In the genomic region with DNA sequence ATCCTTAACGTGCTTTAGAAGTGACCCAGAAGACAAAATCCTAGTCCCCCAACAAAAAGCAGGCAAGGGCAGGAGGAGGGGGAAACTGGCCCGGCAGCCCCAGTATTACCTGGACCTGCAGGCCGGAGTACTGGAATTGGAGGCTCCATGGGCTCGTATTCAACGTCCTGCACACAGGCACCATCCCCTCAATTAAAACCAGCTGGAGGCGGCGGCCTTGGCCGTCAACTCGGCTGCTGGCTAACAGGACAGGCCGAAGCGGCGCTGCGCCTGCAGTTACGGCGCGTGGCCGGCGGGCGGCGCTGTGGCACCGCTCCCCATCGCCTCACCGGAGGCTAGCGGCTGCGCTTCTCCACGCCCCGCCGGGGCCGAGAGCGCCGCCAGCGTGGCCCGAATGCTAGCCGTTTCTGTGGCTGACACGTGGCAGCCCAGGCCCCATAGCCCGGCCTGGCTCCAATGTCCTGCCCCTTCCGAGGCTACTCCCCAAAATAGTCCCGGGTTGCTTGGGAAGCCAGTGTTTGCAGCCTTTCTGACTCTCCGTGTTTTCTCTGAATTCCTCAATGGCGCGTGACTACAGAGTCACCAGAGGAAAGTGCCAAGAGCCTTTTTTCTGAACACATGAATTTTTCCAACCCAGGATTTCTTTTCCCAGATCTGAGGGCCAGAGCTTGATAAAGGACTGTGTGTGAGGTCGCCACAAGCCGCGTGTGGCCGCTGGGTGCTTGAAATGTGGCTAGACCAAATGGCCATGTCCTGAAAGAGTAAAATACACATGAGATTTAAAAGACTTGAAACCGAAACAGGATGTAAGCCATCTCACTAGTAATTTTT, we compare ENCODE assay signal across 1 cellular context.
TF ChIP-seq lines count a peak whose summit lies in the region.

No MANE protein-coding gene starts in this region.

TF ChIP-seq in WTC11, 78 proteins besides CTCF, POLR2A, EP300 and RAD21 (continued from another document):
- no peak for TF ChIP-seq ZNF512 (CRISPR knock-in tag; IDR thresholded peaks at IDR 0.05; ENCODE audit: borderline replicate concordance)
- no peak for TF ChIP-seq NFATC4 (CRISPR knock-in tag; IDR thresholded peaks at IDR 0.05)
- TF ChIP-seq CREB1 (CRISPR knock-in tag; IDR thresholded peaks at IDR 0.05): peak; percentile 73; the same call in 1 of the 2 replicates
- TF ChIP-seq ZNF121 (CRISPR knock-in tag; IDR thresholded peaks at IDR 0.05): no peak
- no peak for TF ChIP-seq NR3C1 (CRISPR knock-in tag; conservative IDR thresholded peaks at IDR 0.05; ENCODE audit: low read depth)
- TF ChIP-seq ATF1 (CRISPR knock-in tag; IDR thresholded peaks at IDR 0.05): no peak
- no peak for TF ChIP-seq PRRX2 (CRISPR knock-in tag; IDR thresholded peaks at IDR 0.05)
- TF ChIP-seq ZNF219 (CRISPR knock-in tag; IDR thresholded peaks at IDR 0.05; ENCODE audit: borderline replicate concordance): 0 out of 2 replicates have a peak, but pooled peaks have one; percentile 28
- no peak for TF ChIP-seq NR2C2 (CRISPR knock-in tag; IDR thresholded peaks at IDR 0.05)
- TF ChIP-seq, protein P1, sequence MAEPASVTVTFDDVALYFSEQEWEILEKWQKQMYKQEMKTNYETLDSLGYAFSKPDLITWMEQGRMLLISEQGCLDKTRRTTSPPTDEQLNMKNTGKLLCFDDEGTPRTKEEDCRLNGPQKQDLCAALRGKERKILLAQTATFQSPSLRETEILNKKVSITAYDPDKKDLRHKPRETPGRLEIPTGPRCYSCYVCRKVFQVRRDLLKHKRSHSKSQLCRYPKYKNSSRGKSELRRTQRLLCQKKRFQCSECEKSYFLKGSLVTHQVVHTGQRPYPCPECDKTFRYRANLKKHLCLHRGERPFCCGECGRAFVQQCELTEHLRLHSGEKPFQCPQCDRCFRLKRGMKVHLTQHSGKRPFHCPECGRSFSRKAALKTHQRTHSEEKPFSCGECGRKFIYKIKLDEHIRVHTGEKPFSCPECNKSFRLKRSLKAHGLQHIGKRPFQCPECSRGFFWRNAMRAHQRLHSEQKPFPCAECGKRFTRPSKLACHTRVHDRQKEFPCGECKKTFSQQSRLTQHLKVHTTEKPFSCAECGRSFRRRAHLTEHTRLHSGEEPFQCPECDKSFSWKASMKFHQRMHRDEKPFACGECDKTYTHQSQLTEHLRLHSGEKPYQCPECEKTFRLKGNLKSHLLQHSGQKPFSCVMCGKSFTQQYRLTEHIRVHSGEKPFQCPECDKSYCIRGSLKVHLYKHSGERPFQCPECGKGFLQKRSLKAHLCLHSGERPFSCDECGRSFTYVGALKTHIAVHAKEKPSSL (CRISPR knock-in tag; conservative IDR thresholded peaks at IDR 0.05): no peak
- TF ChIP-seq, protein P2, sequence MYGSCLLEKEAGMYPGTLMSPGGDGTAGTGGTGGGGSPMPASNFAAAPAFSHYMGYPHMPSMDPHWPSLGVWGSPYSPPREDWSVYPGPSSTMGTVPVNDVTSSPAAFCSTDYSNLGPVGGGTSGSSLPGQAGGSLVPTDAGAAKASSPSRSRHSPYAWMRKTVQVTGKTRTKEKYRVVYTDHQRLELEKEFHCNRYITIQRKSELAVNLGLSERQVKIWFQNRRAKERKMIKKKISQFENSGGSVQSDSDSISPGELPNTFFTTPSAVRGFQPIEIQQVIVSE (CRISPR knock-in tag; IDR thresholded peaks at IDR 0.05; ENCODE audit: borderline replicate concordance): no peak
- TF ChIP-seq STAT6 (CRISPR knock-in tag; conservative IDR thresholded peaks at IDR 0.05; ENCODE audit: low read depth): no peak
- peak; percentile 85; the same call in 1 of the 2 replicates for TF ChIP-seq FOXP1 (CRISPR knock-in tag; IDR thresholded peaks at IDR 0.05; ENCODE audit: borderline replicate concordance)
- TF ChIP-seq USF1 (CRISPR knock-in tag; IDR thresholded peaks at IDR 0.05): peak; percentile 82
- TF ChIP-seq, protein P3, sequence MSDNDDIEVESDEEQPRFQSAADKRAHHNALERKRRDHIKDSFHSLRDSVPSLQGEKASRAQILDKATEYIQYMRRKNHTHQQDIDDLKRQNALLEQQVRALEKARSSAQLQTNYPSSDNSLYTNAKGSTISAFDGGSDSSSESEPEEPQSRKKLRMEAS (CRISPR knock-in tag; IDR thresholded peaks at IDR 0.05): peak; percentile 98
- no peak for TF ChIP-seq ZNF416 (CRISPR knock-in tag; IDR thresholded peaks at IDR 0.05)
- no peak for TF ChIP-seq RORB (CRISPR knock-in tag; IDR thresholded peaks at IDR 0.05)
- TF ChIP-seq, protein P4, sequence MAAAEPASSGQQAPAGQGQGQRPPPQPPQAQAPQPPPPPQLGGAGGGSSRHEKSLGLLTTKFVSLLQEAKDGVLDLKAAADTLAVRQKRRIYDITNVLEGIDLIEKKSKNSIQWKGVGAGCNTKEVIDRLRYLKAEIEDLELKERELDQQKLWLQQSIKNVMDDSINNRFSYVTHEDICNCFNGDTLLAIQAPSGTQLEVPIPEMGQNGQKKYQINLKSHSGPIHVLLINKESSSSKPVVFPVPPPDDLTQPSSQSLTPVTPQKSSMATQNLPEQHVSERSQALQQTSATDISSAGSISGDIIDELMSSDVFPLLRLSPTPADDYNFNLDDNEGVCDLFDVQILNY (CRISPR knock-in tag; IDR thresholded peaks at IDR 0.05): peak; percentile 62; the same call in 1 of the 2 replicates
- TF ChIP-seq, protein P5, sequence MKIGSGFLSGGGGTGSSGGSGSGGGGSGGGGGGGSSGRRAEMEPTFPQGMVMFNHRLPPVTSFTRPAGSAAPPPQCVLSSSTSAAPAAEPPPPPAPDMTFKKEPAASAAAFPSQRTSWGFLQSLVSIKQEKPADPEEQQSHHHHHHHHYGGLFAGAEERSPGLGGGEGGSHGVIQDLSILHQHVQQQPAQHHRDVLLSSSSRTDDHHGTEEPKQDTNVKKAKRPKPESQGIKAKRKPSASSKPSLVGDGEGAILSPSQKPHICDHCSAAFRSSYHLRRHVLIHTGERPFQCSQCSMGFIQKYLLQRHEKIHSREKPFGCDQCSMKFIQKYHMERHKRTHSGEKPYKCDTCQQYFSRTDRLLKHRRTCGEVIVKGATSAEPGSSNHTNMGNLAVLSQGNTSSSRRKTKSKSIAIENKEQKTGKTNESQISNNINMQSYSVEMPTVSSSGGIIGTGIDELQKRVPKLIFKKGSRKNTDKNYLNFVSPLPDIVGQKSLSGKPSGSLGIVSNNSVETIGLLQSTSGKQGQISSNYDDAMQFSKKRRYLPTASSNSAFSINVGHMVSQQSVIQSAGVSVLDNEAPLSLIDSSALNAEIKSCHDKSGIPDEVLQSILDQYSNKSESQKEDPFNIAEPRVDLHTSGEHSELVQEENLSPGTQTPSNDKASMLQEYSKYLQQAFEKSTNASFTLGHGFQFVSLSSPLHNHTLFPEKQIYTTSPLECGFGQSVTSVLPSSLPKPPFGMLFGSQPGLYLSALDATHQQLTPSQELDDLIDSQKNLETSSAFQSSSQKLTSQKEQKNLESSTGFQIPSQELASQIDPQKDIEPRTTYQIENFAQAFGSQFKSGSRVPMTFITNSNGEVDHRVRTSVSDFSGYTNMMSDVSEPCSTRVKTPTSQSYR (CRISPR knock-in tag; IDR thresholded peaks at IDR 0.05): no peak
- TF ChIP-seq, protein P6, sequence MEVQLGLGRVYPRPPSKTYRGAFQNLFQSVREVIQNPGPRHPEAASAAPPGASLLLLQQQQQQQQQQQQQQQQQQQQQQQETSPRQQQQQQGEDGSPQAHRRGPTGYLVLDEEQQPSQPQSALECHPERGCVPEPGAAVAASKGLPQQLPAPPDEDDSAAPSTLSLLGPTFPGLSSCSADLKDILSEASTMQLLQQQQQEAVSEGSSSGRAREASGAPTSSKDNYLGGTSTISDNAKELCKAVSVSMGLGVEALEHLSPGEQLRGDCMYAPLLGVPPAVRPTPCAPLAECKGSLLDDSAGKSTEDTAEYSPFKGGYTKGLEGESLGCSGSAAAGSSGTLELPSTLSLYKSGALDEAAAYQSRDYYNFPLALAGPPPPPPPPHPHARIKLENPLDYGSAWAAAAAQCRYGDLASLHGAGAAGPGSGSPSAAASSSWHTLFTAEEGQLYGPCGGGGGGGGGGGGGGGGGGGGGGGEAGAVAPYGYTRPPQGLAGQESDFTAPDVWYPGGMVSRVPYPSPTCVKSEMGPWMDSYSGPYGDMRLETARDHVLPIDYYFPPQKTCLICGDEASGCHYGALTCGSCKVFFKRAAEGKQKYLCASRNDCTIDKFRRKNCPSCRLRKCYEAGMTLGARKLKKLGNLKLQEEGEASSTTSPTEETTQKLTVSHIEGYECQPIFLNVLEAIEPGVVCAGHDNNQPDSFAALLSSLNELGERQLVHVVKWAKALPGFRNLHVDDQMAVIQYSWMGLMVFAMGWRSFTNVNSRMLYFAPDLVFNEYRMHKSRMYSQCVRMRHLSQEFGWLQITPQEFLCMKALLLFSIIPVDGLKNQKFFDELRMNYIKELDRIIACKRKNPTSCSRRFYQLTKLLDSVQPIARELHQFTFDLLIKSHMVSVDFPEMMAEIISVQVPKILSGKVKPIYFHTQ (CRISPR knock-in tag; IDR thresholded peaks at IDR 0.05): no peak
- no peak for TF ChIP-seq RELA (CRISPR knock-in tag; IDR thresholded peaks at IDR 0.05; ENCODE audit: borderline replicate concordance)
- TF ChIP-seq, protein P7, sequence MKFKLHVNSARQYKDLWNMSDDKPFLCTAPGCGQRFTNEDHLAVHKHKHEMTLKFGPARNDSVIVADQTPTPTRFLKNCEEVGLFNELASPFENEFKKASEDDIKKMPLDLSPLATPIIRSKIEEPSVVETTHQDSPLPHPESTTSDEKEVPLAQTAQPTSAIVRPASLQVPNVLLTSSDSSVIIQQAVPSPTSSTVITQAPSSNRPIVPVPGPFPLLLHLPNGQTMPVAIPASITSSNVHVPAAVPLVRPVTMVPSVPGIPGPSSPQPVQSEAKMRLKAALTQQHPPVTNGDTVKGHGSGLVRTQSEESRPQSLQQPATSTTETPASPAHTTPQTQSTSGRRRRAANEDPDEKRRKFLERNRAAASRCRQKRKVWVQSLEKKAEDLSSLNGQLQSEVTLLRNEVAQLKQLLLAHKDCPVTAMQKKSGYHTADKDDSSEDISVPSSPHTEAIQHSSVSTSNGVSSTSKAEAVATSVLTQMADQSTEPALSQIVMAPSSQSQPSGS (CRISPR knock-in tag; IDR thresholded peaks at IDR 0.05; ENCODE audit: borderline replicate concordance, low read depth): no peak
- no peak for TF ChIP-seq KAT7 (CRISPR knock-in tag; IDR thresholded peaks at IDR 0.05; ENCODE audit: borderline replicate concordance)
- no peak for TF ChIP-seq HMGA2 (CRISPR knock-in tag; IDR thresholded peaks at IDR 0.05)
- no peak; the same call in 1 of the 2 replicates for TF ChIP-seq TEAD4 (CRISPR knock-in tag; IDR thresholded peaks at IDR 0.05)
- no peak for TF ChIP-seq GRHL2 (CRISPR knock-in tag; IDR thresholded peaks at IDR 0.05; ENCODE audit: insufficient replicate concordance, severe bottlenecking)
